In the genomic region with DNA sequence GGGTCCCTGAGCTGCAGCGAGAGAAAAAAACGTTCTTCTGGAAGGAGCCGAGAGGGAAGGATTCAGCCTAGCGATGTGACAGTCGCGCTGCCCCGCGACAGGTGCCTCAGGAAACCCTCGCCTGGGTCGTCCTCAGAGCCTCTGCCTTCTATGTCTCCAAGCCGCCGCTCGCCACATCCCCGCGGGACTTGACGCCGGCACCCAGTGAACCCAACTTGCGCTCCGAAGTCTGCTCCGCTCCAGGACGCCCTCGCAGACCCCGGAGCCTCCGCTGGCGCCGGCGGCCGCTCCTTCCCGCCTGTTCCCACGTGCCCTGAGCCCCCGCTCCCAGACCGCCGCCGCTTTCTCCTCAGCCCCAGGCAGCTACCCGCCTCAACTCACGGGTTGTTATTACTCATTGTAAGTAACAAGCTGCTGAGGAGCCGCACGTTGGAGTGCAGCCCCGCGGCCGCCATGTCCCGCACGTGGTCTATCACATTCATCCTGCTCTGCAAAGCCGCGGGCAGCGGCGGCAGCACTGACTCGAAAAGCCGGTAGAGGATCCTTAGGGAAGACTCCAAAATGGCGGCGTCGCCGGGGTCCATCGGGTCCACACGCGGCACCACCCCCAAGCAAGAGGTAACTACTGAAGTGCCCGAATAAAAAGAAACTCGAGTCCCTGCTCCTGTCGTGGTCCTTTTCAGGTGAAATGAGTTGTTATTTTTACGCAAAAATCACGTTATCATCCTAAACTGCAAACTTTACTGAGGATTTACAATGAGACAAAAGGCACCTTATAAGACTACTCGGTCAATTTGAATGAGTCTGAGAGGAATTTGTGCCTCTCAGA, we compare ENCODE assay signal across 8 cellular contexts. TPM values are rescaled to one million over a fixed set of nuclear protein-coding genes. Genes with fewer than 3 reads are reported as not detected.
DNase-seq lines count a peak whose midpoint lies in the region; ATAC-seq and TF ChIP-seq lines count a peak whose summit lies in the region.

A gene with protein sequence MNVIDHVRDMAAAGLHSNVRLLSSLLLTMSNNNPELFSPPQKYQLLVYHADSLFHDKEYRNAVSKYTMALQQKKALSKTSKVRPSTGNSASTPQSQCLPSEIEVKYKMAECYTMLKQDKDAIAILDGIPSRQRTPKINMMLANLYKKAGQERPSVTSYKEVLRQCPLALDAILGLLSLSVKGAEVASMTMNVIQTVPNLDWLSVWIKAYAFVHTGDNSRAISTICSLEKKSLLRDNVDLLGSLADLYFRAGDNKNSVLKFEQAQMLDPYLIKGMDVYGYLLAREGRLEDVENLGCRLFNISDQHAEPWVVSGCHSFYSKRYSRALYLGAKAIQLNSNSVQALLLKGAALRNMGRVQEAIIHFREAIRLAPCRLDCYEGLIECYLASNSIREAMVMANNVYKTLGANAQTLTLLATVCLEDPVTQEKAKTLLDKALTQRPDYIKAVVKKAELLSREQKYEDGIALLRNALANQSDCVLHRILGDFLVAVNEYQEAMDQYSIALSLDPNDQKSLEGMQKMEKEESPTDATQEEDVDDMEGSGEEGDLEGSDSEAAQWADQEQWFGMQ (minus strand): TSS at position 563 of the 829 bp plus-strand sequence. CDS start 81 bp downstream, at position 482.

- H3K27ac ChIP-seq in temporal lobe (ENCODE audit: low read depth, low read length): peak within 1 kb of the TSS; percentile 98

- DNase-seq in Daoy (ENCODE audit: low read depth) (peak; percentile 92), HEK293T (ENCODE audit: extremely low spot score) (peak; percentile 91), NCI-H1105 (lab: John Stamatoyannopoulos, UW) (peak; percentile 92), SKM-1 (lab: John Stamatoyannopoulos, UW; ENCODE audit: unreplicated experiment) (peak; percentile 34), glomerular visceral epithelial cell (ENCODE audit: extremely low spot score) (peak; percentile 91), omental fat pad (ENCODE audit: low spot score) (peak; percentile 63)
- DNase-seq in activated naive CD4-positive, alpha-beta T cell treated with anti-CD3 and anti-CD28 coated beads, Interleukin-2, amount 50 U/mL, for 72 hours (ENCODE audit: low spot score in 2 of 2): peak; percentile 86 to 89

- peak within 1 kb of the TSS in 1 of 2 donors; percentile 99 for H3K27ac Mint-ChIP-seq in activated naive CD4-positive, alpha-beta T cell treated with anti-CD3 and anti-CD28 coated beads, Interleukin-2, amount 50 U/mL, for 72 hours

- peaks cover 13 to 17% of the 10 kb centered on the region in 2 donors for H3K36me3 Mint-ChIP-seq in activated naive CD4-positive, alpha-beta T cell treated with anti-CD3 and anti-CD28 coated beads, Interleukin-2, amount 50 U/mL, for 72 hours

- POLR2A ChIA-PET in HEK293T (lab: Yijun Ruan, JAX): interaction anchor here (1.4 to 2.1 kb wide), 3 partner anchors 28 to 65 kb away, joined by 3 to 12 read pairs (median 6); a partner anchor contains a TSS

- no peaks in the 10 kb centered on the region for H3K9me3 Mint-ChIP-seq in activated naive CD4-positive, alpha-beta T cell treated with anti-CD3 and anti-CD28 coated beads, Interleukin-2, amount 50 U/mL, for 72 hours

- TF ChIP-seq CTCF in omental fat pad (IDR thresholded peaks at IDR 0.05): no peak

- CTCF ChIA-PET in HEK293T (lab: Yijun Ruan, JAX): interaction anchor here (1.7 kb wide), 1 partner anchor 28 kb away, joined by 7 read pairs; no protein-coding TSS in a partner anchor

- peak; percentile 91 to 96 for ATAC-seq in activated naive CD4-positive, alpha-beta T cell treated with anti-CD3 and anti-CD28 coated beads, Interleukin-2, amount 50 U/mL, for 72 hours
- peak; percentile 95 for ATAC-seq in omental fat pad (ENCODE audit: low FRiP score)

TF ChIP-seq in HEK293T, 16 proteins besides CTCF, POLR2A, EP300 and RAD21:
- TF ChIP-seq ARNT (IDR thresholded peaks at IDR 0.05) (no peak), HDGF (IDR thresholded peaks at IDR 0.05; ENCODE audit: borderline replicate concordance) (no peak), L3MBTL2 (conservative IDR thresholded peaks at IDR 0.05) (peak; percentile 98), SP1 (IDR thresholded peaks at IDR 0.05) (no peak), NFRKB (IDR thresholded peaks at IDR 0.05) (peak; percentile 85)

RNA-seq across cellular contexts. Expression of the gene that starts here (rescaled TPM):
- 50.7 and 56.6 TPM in 2 replicates for total RNA-seq in Daoy (2014; rRNA removed; shearing (Covaris generic))
- total RNA-seq in activated naive CD4-positive, alpha-beta T cell treated with anti-CD3 and anti-CD28 coated beads, Interleukin-2, amount 50 U/mL, for 72 hours: 10 to 100 TPM; 63.1 to 64.8 TPM
- total RNA-seq in omental fat pad (10 to 100 TPM; 34.6 to 54.8 (median 48.9) TPM), temporal lobe (32.0 TPM)

Comparison
In these comparisons a context has a peak if more than half of its experiments do, and no peak if none do; other contexts are left out.
1. Peak in every context shown above with its lines: DNase-seq, ATAC-seq and H3K27ac ChIP-seq.
2. DNase-seq: peak in every context shown above with its lines; median percentile 92 in Daoy; 92 in NCI-H1105; 91 in HEK293T; 91 in glomerular visceral epithelial cell; 88 in activated naive CD4-positive, alpha-beta T cell treated with anti-CD3 and anti-CD28 coated beads, Interleukin-2, amount 50 U/mL, for 72 hours; 63 in omental fat pad; 34 in SKM-1.